In the genomic region with DNA sequence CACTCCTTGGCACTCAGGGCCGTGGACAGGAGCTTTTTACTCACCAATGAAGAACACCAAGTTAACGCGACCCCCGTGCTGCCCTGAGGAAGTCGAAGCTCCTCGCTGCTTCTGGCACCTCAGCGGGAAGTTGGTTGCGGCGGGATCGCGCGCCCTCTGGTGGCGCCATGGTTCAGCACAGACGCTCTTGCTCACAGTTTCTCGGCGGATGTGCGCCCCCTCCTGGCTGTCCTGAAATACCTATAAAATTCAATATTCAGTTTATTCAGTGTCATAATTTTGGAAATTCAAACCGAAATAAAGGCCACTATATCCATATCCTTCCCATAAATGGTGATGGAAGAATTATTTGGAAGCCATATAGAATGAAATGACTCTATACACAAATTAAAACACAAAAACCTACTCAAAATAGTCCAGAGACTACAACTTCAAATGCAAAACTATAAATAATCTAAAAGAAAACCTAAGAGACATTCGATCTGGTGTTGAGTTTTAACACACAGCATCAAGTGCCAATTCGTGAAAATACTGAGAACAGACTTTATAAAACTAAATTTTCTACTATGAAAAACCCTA, we compare ENCODE assay signal across 13 cellular contexts. TPM values are rescaled to one million over a fixed set of nuclear protein-coding genes. Genes with fewer than 3 reads are reported as not detected.
DNase-seq lines count a peak whose midpoint lies in the region; ATAC-seq and TF ChIP-seq lines count a peak whose summit lies in the region.
"Not testable (repeated sequence)": the region's sequence is repeated elsewhere in the genome, so short reads cannot be mapped to it uniquely, and the experiment has no call there.
"Had no signal": no experiment of that assay in that cellular context is flagged by ENCODE, and none has a peak within 500 bp of the region (broad histone marks: within the 10 kb centered on the region; RNA-seq: fewer than 3 reads in every experiment).

No MANE protein-coding gene starts in this region.

- not testable (repeated sequence) for H3K27ac Mint-ChIP-seq in activated T-cell treated with anti-CD3 and anti-CD28 coated beads, Interleukin-2, amount 50 U/mL, for 72 hours; chondrocyte (ENCODE audit: unreplicated experiment); glutamatergic neuron (ENCODE audit: unreplicated experiment)

- WGBS in mesenchymal stem cell: no CpG with 5 or more reads among the region's 20 CpGs

- H3K4me3 Mint-ChIP-seq in activated T-cell treated with anti-CD3 and anti-CD28 coated beads, Interleukin-2, amount 50 U/mL, for 72 hours; chondrocyte (ENCODE audit: unreplicated experiment); glutamatergic neuron (ENCODE audit: unreplicated experiment): not testable (repeated sequence)

- H3K9ac ChIP-seq in mesenchymal stem cell (ENCODE audit: low read length): not testable (repeated sequence)

- not testable (repeated sequence) for H4K91ac ChIP-seq in mesenchymal stem cell (ENCODE audit: low read length)

- not testable (repeated sequence) for H3K9me2 ChIP-seq in OCI-LY7 (ENCODE audit: insufficient read depth, low read length)

- not testable (repeated sequence) for H4K8ac ChIP-seq in mesenchymal stem cell (ENCODE audit: low read length)

- not testable (repeated sequence) for ATAC-seq in activated T-cell treated with anti-CD3 and anti-CD28 coated beads, Interleukin-2, amount 50 U/mL, for 72 hours (replicated peaks in 1 of 2)

- CTCF ChIA-PET in OCI-LY7 (lab: Charles Lee; ENCODE audit: unreplicated experiment): not testable (repeated sequence)

- not testable (repeated sequence) for H3K27me3 ChIP-seq in mesenchymal stem cell (ENCODE audit: control insufficient read depth in 1 of 2, insufficient read depth in 1 of 2, low read length in 2 of 2)

- TF ChIP-seq CTCF in AG09319 (IDR thresholded peaks at IDR 0.05; ENCODE audit: low read depth, low read length): peak; percentile 48
- TF ChIP-seq CTCF in GM13977 (IDR thresholded peaks at IDR 0.05; ENCODE audit: extremely low read depth, insufficient read depth, missing control alignments): peak; percentile 6
- TF ChIP-seq CTCF in OCI-LY7 (conservative IDR thresholded peaks at IDR 0.05; ENCODE audit: low read length): peak; percentile 76
- peak; percentile 65 for TF ChIP-seq CTCF in chondrocyte (IDR thresholded peaks at IDR 0.05)
- peak; percentile 59 for TF ChIP-seq CTCF in glutamatergic neuron (IDR thresholded peaks at IDR 0.05; ENCODE audit: partially characterized antibody, unreplicated experiment)

- not testable (repeated sequence) for H3K79me1 ChIP-seq in mesenchymal stem cell (replicated peaks; ENCODE audit: low read length, poor library complexity, severe bottlenecking)

- H3K36me3 ChIP-seq in OCI-LY7 (ENCODE audit: insufficient read depth, low read length); mesenchymal stem cell (ENCODE audit: control insufficient read depth in 1 of 2, insufficient read depth in 2 of 2, low read depth in 1 of 2, low read length in 2 of 2): not testable (repeated sequence)

- H2BK120ac ChIP-seq in mesenchymal stem cell (ENCODE audit: low read depth, low read length): not testable (repeated sequence)

- intact Hi-C loops in OCI-LY7 (cut with micrococcal nuclease; ENCODE audit: unreplicated experiment): not testable (repeated sequence)

- not testable (repeated sequence) for DNase-seq in AG09319 (ENCODE audit: extremely low read depth, low read depth); GM13977 (ENCODE audit: low spot score); chondrocyte (ENCODE audit: low spot score)
- DNase-seq in OCI-LY7 (ENCODE audit: low spot score) (peak; percentile 70), glutamatergic neuron (peak; percentile 75), mesenchymal stem cell (peak; percentile 22), pons (ENCODE audit: low spot score) (peak; percentile 12)
- DNase-seq in activated T-cell treated with anti-CD3 and anti-CD28 coated beads, Interleukin-2, amount 50 U/mL, for 72 hours: peak; percentile 69 to 76

- H2BK5ac ChIP-seq in mesenchymal stem cell (ENCODE audit: low read depth, low read length, poor library complexity, severe bottlenecking): not testable (repeated sequence)

- not testable (repeated sequence) for H3K14ac ChIP-seq in mesenchymal stem cell (ENCODE audit: low read length in 2 of 2)

- H4K20me1 ChIP-seq in OCI-LY7 (ENCODE audit: insufficient read depth, low read length): not testable (repeated sequence)

- in situ Hi-C loops in GM13977 (cut with MboI; ENCODE audit: low pct_unique_long_range_greater_than_20kb, low sequenced_read_pairs, unreplicated experiment): not testable (repeated sequence)

- not testable (repeated sequence) for H3K79me2 ChIP-seq in OCI-LY7 (ENCODE audit: insufficient read depth, low read depth, low read length)

- not testable (repeated sequence) for H3K4me2 ChIP-seq in OCI-LY7 (ENCODE audit: low read length); mesenchymal stem cell (ENCODE audit: low read length, poor library complexity, severe bottlenecking)

- H3K4me1 Mint-ChIP-seq in activated T-cell treated with anti-CD3 and anti-CD28 coated beads, Interleukin-2, amount 50 U/mL, for 72 hours (ENCODE audit: low read depth); chondrocyte (ENCODE audit: low read depth); glutamatergic neuron (ENCODE audit: low read depth, unreplicated experiment): not testable (repeated sequence)

- not testable (repeated sequence) for H3K9me3 Mint-ChIP-seq in activated T-cell treated with anti-CD3 and anti-CD28 coated beads, Interleukin-2, amount 50 U/mL, for 72 hours; chondrocyte (ENCODE audit: low read depth); glutamatergic neuron (ENCODE audit: unreplicated experiment)

- H3K9me3 ChIP-seq in OCI-LY7 (ENCODE audit: low read length); mesenchymal stem cell (ENCODE audit: control insufficient read depth, low read length): not testable (repeated sequence)

- not testable (repeated sequence) for H3K4me1 ChIP-seq in OCI-LY7 (ENCODE audit: insufficient read depth, low read length, poor library complexity, severe bottlenecking); mesenchymal stem cell (ENCODE audit: control insufficient read depth, insufficient read depth, low read depth, low read length)

- not testable (repeated sequence) for H3K27me3 Mint-ChIP-seq in activated T-cell treated with anti-CD3 and anti-CD28 coated beads, Interleukin-2, amount 50 U/mL, for 72 hours (ENCODE audit: low read depth); chondrocyte (ENCODE audit: low read depth); glutamatergic neuron (ENCODE audit: unreplicated experiment)

- H2AK5ac ChIP-seq in mesenchymal stem cell (ENCODE audit: low read length, severe bottlenecking): not testable (repeated sequence)

- not testable (repeated sequence) for H3K18ac ChIP-seq in mesenchymal stem cell (ENCODE audit: low read depth in 1 of 2, low read length in 2 of 2)

- not testable (repeated sequence) for H3K23ac ChIP-seq in mesenchymal stem cell (ENCODE audit: low read length in 2 of 2)

- not testable (repeated sequence) for H2AFZ ChIP-seq in OCI-LY7 (ENCODE audit: low read length); mesenchymal stem cell (ENCODE audit: low read depth, low read length)

- not testable (repeated sequence) for H2BK15ac ChIP-seq in mesenchymal stem cell (ENCODE audit: low read depth, poor library complexity, severe bottlenecking)

- not testable (repeated sequence) for H3K4me3 ChIP-seq in OCI-LY7 (ENCODE audit: low read depth, low read length, poor library complexity, severe bottlenecking); mesenchymal stem cell (ENCODE audit: insufficient read depth in 1 of 2, low read depth in 1 of 2, low read length in 2 of 2)

- not testable (repeated sequence) for BruUV-seq in OCI-LY7 (replicated peaks; lab: Mats Ljungman, UMichigan)

- H3K4ac ChIP-seq in mesenchymal stem cell (ENCODE audit: low read depth in 1 of 2, low read length in 2 of 2): not testable (repeated sequence)

- not testable (repeated sequence) for H3K36me3 Mint-ChIP-seq in activated T-cell treated with anti-CD3 and anti-CD28 coated beads, Interleukin-2, amount 50 U/mL, for 72 hours (ENCODE audit: insufficient read depth in 2 of 2); chondrocyte (ENCODE audit: low read depth); glutamatergic neuron (ENCODE audit: unreplicated experiment)

- H3K27ac ChIP-seq in OCI-LY7 (ENCODE audit: low read depth, low read length, poor library complexity, severe bottlenecking); mesenchymal stem cell (ENCODE audit: low read length, poor library complexity, severe bottlenecking): not testable (repeated sequence)

- POLR2A ChIA-PET in OCI-LY7 (lab: Charles Lee): not testable (repeated sequence)

- not testable (repeated sequence) for H2BK12ac ChIP-seq in mesenchymal stem cell (ENCODE audit: low read length in 2 of 2)

RNA-seq across cellular contexts. Expression of a gene that starts 18.9 kb away (rescaled TPM):
- total RNA-seq in OCI-LY7 (2014; rRNA removed; shearing (Covaris generic)): not detected in 2 replicates
- not detected in 2 replicates for total RNA-seq in OCI-LY7 (2022)
- total RNA-seq in activated T-cell treated with anti-CD3 and anti-CD28 coated beads, Interleukin-2, amount 50 U/mL, for 72 hours: not detected
- total RNA-seq in chondrocyte: not detected in 3 replicates
- total RNA-seq in glutamatergic neuron (ENCODE audit: unreplicated experiment): not detected
- not detected for polyA plus RNA-seq in mesenchymal stem cell (2013, experiment 1 of 2)
- not detected for polyA plus RNA-seq in mesenchymal stem cell (2013, experiment 2 of 2)
- total RNA-seq: activated CD8-positive, alpha-beta T cell treated with anti-CD3 and anti-CD28 coated beads, Interleukin-2, amount 10 ng/mL, durations not matched to agents 7 days and 5 days; activated T-helper 1 cell treated with anti-CD3 and anti-CD28 coated beads, Interleukin-12 subunit alpha, Interleukin-12 subunit beta, Interleukin-2, Interleukin-4 antibody, amounts not matched to agents 30 ng/mL and 10 ng/mL and 1 ng/mL, durations not matched to agents 14 hours and 24 hours and 36 hours; dermis microvascular lymphatic vessel endothelial cell; foreskin keratinocyte; pulmonary artery endothelial cell had no signal
- polyA plus RNA-seq: foreskin keratinocyte had no signal

Comparison
In these comparisons a context has a peak if more than half of its experiments do, and no peak if none do; other contexts are left out.
1. CTCF ChIP-seq: peak in every context shown above with its lines; median percentile 76 in OCI-LY7; 65 in chondrocyte; 59 in glutamatergic neuron; 48 in AG09319; 6 in GM13977.